In the genomic region with DNA sequence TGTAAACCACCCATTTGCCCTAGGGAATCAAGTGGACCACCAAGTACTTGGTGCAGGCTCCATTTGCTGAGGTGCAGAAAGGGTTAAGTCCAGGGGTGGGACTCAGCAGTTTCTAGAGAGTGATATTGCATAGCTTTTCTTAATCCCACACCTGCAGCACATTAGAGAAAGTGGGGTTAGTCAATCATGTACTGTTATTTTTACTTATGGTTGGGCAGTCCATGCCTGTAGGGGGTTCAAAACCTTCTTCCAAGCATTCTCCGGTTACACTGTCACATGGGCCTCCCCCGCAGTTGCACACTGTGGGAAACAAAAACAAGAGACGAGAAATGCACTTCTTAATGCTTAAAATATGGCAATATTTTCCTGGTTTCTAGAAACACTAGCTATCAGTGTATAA, we compare ENCODE assay signal across 20 cellular contexts.
A peak's percentile ranks its signal among the peaks of the same experiment; 100 is the strongest.
DNase-seq lines count a peak whose midpoint lies in the region; ATAC-seq, FAIRE-seq and TF ChIP-seq lines count a peak whose summit lies in the region.
"Had no signal": no experiment of that assay in that cellular context is flagged by ENCODE, and none has a peak within 500 bp of the region (broad histone marks: within the 10 kb centered on the region; RNA-seq: fewer than 3 reads in every experiment).

No MANE protein-coding gene starts in this region.

- ATAC-seq in PC-3: no peak
- ATAC-seq in HG02981 (IDR thresholded peaks at IDR 0.05; ENCODE audit: unreplicated experiment): no peak

- H2AFZ ChIP-seq in astrocyte (ENCODE audit: low read depth, low read length) (no peak overlapping the region), PC-3 (ENCODE audit: low read length) (no peak overlapping the region)

- H3K9me2 ChIP-seq in PC-3 (replicated peaks; ENCODE audit: low read length): no peaks in the 10 kb centered on the region

- H3K9me3 Mint-ChIP-seq in astrocyte (ENCODE audit: unreplicated experiment): no peaks in the 10 kb centered on the region
- H3K9me3 Mint-ChIP-seq in T-helper 2 cell treated with Interferon-gamma antibody and Interleukin-4, amounts not matched to agents 5 μg/mL and 100 μg/mL, for 36 hours: no peaks in the 10 kb centered on the region
- H3K9me3 Mint-ChIP-seq: activated B cell treated with CpG ODN at 0.5 μM for 24 hours; activated T-helper 2 cell treated with anti-CD3 and anti-CD28 coated beads, Interferon-gamma antibody, Interleukin-2, Interleukin-4, amounts not matched to agents 10 μg/mL and 5 μg/mL and 100 μg/mL, durations not matched to agents 14 hours and 24 hours and 36 hours had no signal

- BruUV-seq in PC-3 (replicated peaks; lab: Mats Ljungman, UMichigan): no TSS peak

- H4K20me1 ChIP-seq in astrocyte (ENCODE audit: insufficient read depth, low read length) (no peaks in the 10 kb centered on the region), PC-3 (ENCODE audit: low read length) (no peaks in the 10 kb centered on the region)

- FAIRE-seq in astrocyte (lab: Jason Lieb, UNC): no peak

- intact Hi-C loops in PC-3 (cut with micrococcal nuclease): no loop called here

- H3K4me1 ChIP-seq in astrocyte (ENCODE audit: insufficient read depth, low read length) (peaks cover 8% of the 10 kb centered on the region), skeletal muscle satellite cell (ENCODE audit: control insufficient read depth, insufficient read depth, low read length) (peaks cover 10% of the 10 kb centered on the region), PC-3 (ENCODE audit: insufficient read depth, low read length) (0 out of 2 replicates have a peak, but pooled peaks cover 4% of the 10 kb centered on the region)

- H3K4me1 Mint-ChIP-seq in astrocyte (ENCODE audit: low read depth, unreplicated experiment): peaks cover 2% of the 10 kb centered on the region
- H3K4me1 Mint-ChIP-seq in T-helper 2 cell treated with Interferon-gamma antibody and Interleukin-4, amounts not matched to agents 5 μg/mL and 100 μg/mL, for 36 hours (ENCODE audit: low read depth): no peaks in the 10 kb centered on the region
- H3K4me1 Mint-ChIP-seq: activated B cell treated with CpG ODN at 0.5 μM for 24 hours had no signal

- DNase-seq in EL (peak; percentile 30), astrocyte (ENCODE audit: low read depth) (peak; percentile 72), foreskin fibroblast (peak; percentile 81 to 93), HuH-7.5 (ENCODE audit: low spot score) (no peak), PC-3 (no peak)
- DNase-seq in T-helper 2 cell treated with Interferon-gamma antibody and Interleukin-4, amounts not matched to agents 5 μg/mL and 100 μg/mL, for 36 hours (ENCODE audit: low spot score): no peak
- DNase-seq: activated B cell treated with CpG ODN at 0.5 μM for 24 hours, C1 segment of cervical spinal cord, DMS53, erythroblast, hypothalamus, MV-4-11, NCI-H2081 treated with DMSO at 0.1 percent for 48 hours, NCI-H774 had no signal

- H3K4me2 ChIP-seq in astrocyte (ENCODE audit: low read length) (peak overlapping the region; percentile 11), skeletal muscle satellite cell (ENCODE audit: low read length) (peak overlapping the region; percentile 15), PC-3 (ENCODE audit: low read length) (no peak overlapping the region)

- H3K4me3 Mint-ChIP-seq in astrocyte (ENCODE audit: unreplicated experiment): no peak overlapping the region
- no peak overlapping the region for H3K4me3 Mint-ChIP-seq in T-helper 2 cell treated with Interferon-gamma antibody and Interleukin-4, amounts not matched to agents 5 μg/mL and 100 μg/mL, for 36 hours
- H3K4me3 Mint-ChIP-seq: activated B cell treated with CpG ODN at 0.5 μM for 24 hours had no signal

- H3K36me3 ChIP-seq in astrocyte (ENCODE audit: insufficient read depth, low read length): peaks cover 7% of the 10 kb centered on the region
- H3K36me3 ChIP-seq in skeletal muscle satellite cell (ENCODE audit: insufficient read depth, low read length): no peaks in the 10 kb centered on the region
- H3K36me3 ChIP-seq in PC-3 (ENCODE audit: low read depth, low read length): no peaks in the 10 kb centered on the region
- H3K36me3 ChIP-seq: adrenal gland had no signal

- no peak overlapping the region for H3K27ac ChIP-seq in astrocyte (ENCODE audit: low read depth, low read length)
- H3K27ac ChIP-seq in PC-3 (ENCODE audit: low read length): no peak overlapping the region
- H3K27ac ChIP-seq: adrenal gland, RWPE1, suprapubic skin had no signal

- H3K4me3 ChIP-seq in astrocyte (ENCODE audit: insufficient read depth, low read depth, low read length) (no peak overlapping the region), foreskin fibroblast (ENCODE audit: low read depth in 1 of 2, low read length in 2 of 2) (no peak overlapping the region), skeletal muscle satellite cell (ENCODE audit: low read length) (no peak overlapping the region), PC-3 (ENCODE audit: low read length) (no peak overlapping the region)
- H3K4me3 ChIP-seq: adrenal gland, suprapubic skin had no signal

- H3K27ac Mint-ChIP-seq in astrocyte (ENCODE audit: unreplicated experiment): no peak overlapping the region
- H3K27ac Mint-ChIP-seq in T-helper 2 cell treated with Interferon-gamma antibody and Interleukin-4, amounts not matched to agents 5 μg/mL and 100 μg/mL, for 36 hours: no peak overlapping the region
- H3K27ac Mint-ChIP-seq: activated B cell treated with CpG ODN at 0.5 μM for 24 hours; activated T-helper 2 cell treated with anti-CD3 and anti-CD28 coated beads, Interferon-gamma antibody, Interleukin-2, Interleukin-4, amounts not matched to agents 10 μg/mL and 5 μg/mL and 100 μg/mL, durations not matched to agents 14 hours and 24 hours and 36 hours had no signal

- CTCF ChIA-PET in PC-3 (lab: Charles Lee): interaction anchor here (0.6 kb wide), 1 partner anchor 133 kb away, joined by 3 read pairs; no protein-coding TSS in a partner anchor

- POLR2A ChIA-PET in PC-3 (lab: Charles Lee; ENCODE audit: unreplicated experiment): no interaction called here

- H3K27me3 Mint-ChIP-seq in astrocyte (ENCODE audit: low read depth, unreplicated experiment): peaks cover 2% of the 10 kb centered on the region
- H3K27me3 Mint-ChIP-seq in T-helper 2 cell treated with Interferon-gamma antibody and Interleukin-4, amounts not matched to agents 5 μg/mL and 100 μg/mL, for 36 hours (ENCODE audit: low read depth): peaks cover 41% of the 10 kb centered on the region

- H3K9me3 ChIP-seq in astrocyte (ENCODE audit: insufficient read depth, low read depth, low read length) (no peaks in the 10 kb centered on the region), skeletal muscle satellite cell (replicated peaks; ENCODE audit: low read length) (no peaks in the 10 kb centered on the region), PC-3 (ENCODE audit: low read length) (no peaks in the 10 kb centered on the region)
- H3K9me3 ChIP-seq: adrenal gland, suprapubic skin had no signal

- H3K36me3 Mint-ChIP-seq in astrocyte (ENCODE audit: low read depth, unreplicated experiment): no peaks in the 10 kb centered on the region
- no peaks in the 10 kb centered on the region for H3K36me3 Mint-ChIP-seq in T-helper 2 cell treated with Interferon-gamma antibody and Interleukin-4, amounts not matched to agents 5 μg/mL and 100 μg/mL, for 36 hours (ENCODE audit: low read depth)

- H3K79me2 ChIP-seq in astrocyte (ENCODE audit: insufficient read depth, low read length): no peaks in the 10 kb centered on the region
- H3K79me2 ChIP-seq in PC-3 (ENCODE audit: low read length): no peaks in the 10 kb centered on the region

- H3F3A ChIP-seq in PC-3 (ENCODE audit: low read length, unreplicated experiment): no peaks in the 10 kb centered on the region

- H3K27me3 ChIP-seq in astrocyte (ENCODE audit: insufficient read depth, low read length) (no peaks in the 10 kb centered on the region), skeletal muscle satellite cell (ENCODE audit: control insufficient read depth, insufficient read depth, low read length) (no peaks in the 10 kb centered on the region), PC-3 (ENCODE audit: low read length) (no peaks in the 10 kb centered on the region)
- H3K27me3 ChIP-seq: adrenal gland, suprapubic skin had no signal

- H3K9ac ChIP-seq in astrocyte (ENCODE audit: low read length) (no peak overlapping the region), skeletal muscle satellite cell (ENCODE audit: low read depth, low read length) (no peak overlapping the region), PC-3 (ENCODE audit: low read length) (no peak overlapping the region)

- TF ChIP-seq CTCF in astrocyte (IDR thresholded peaks at IDR 0.05; ENCODE audit: insufficient read depth, low read depth, low read length) (no peak), foreskin fibroblast (IDR thresholded peaks at IDR 0.05; ENCODE audit: low read depth, low read length) (no peak), PC-3 (conservative IDR thresholded peaks at IDR 0.05; ENCODE audit: low read depth, low read length) (no peak)

Comparison
In these comparisons a context has a peak if more than half of its experiments do, and no peak if none do; other contexts are left out.
1. DNase-seq: peak in EL (single experiment), astrocyte (single experiment) and foreskin fibroblast (2 of 2); none in HuH-7.5 (single experiment), PC-3 (single experiment) and T-helper 2 cell treated with Interferon-gamma antibody and Interleukin-4, amounts not matched to agents 5 μg/mL and 100 μg/mL, for 36 hours (single experiment).